Comparison of ENCODE assay signal across 8 cellular contexts in genomic region chr3:125766285-125766826, GRCh38.
DNase-seq lines count a peak whose midpoint lies in the region; ATAC-seq and TF ChIP-seq lines count a peak whose summit lies in the region.
"Not testable (repeated sequence)": the region's sequence is repeated elsewhere in the genome, so short reads cannot be mapped to it uniquely, and the experiment has no call there.

No MANE protein-coding gene starts in this region.

- H3K9me3 ChIP-seq in CD4-positive, CD25-positive, alpha-beta regulatory T cell (ENCODE audit: control insufficient read depth in 2 of 2, low read length in 2 of 2); right cardiac atrium (ENCODE audit: control insufficient read depth, low read length): not testable (repeated sequence)

- H3K4me1 Mint-ChIP-seq in CD4-positive, CD25-positive, alpha-beta regulatory T cell, result peaks cover 0 to 15% (median 0%) of the 10 kb centered on the region in 4 donors
- H3K4me1 Mint-ChIP-seq in activated CD4-positive, alpha-beta T cell treated with anti-CD3 and anti-CD28 coated beads, Interleukin-2, amount 10 ng/mL, durations not matched to agents 24 days and 14 days; MCF 10A (ENCODE audit: insufficient read depth, unreplicated experiment): not testable (repeated sequence)

- H3K27me3 ChIP-seq in CD4-positive, CD25-positive, alpha-beta regulatory T cell (ENCODE audit: control insufficient read depth, insufficient read depth, low read length); right cardiac atrium (ENCODE audit: control insufficient read depth, insufficient read depth): not testable (repeated sequence)

- not testable (repeated sequence) for H3K27ac ChIP-seq in CD4-positive, CD25-positive, alpha-beta regulatory T cell (ENCODE audit: insufficient read depth, low read length, poor library complexity, severe bottlenecking); right cardiac atrium (ENCODE audit: low read length)

- H3K36me3 ChIP-seq in CD4-positive, CD25-positive, alpha-beta regulatory T cell (ENCODE audit: control insufficient read depth, insufficient read depth, low read length), result not testable (repeated sequence)

- not testable (repeated sequence) for BruUV-seq in MCF 10A (replicated peaks; lab: Mats Ljungman, UMichigan)

- peak; percentile 28 to 72 (median 29) for DNase-seq in CD4-positive, CD25-positive, alpha-beta regulatory T cell
- DNase-seq in HK-2 (ENCODE audit: unreplicated experiment) (peak; percentile 71), NCI-H774 (lab: John Stamatoyannopoulos, UW) (peak; percentile 0), MCF 10A (ENCODE audit: unreplicated experiment) (peak; percentile 42), right cardiac atrium (peak; percentile 57 to 86 (median 86)), nucleus accumbens (lab: John Stamatoyannopoulos, UW) (peak in 36 of 56 donors; percentile 1 to 59 (median 16))
- peak; percentile 91 for DNase-seq in activated CD4-positive, alpha-beta T cell treated with anti-CD3 and anti-CD28 coated beads, Interleukin-2, amount 10 ng/mL, durations not matched to agents 24 days and 14 days
- DNase-seq in stimulated activated CD8-positive, alpha-beta memory T cell treated with anti-CD3 and anti-CD28 coated beads, Interleukin-4, amount 100 ng/mL, for 48 hours, result peak; percentile 79

- peaks cover 34% of the 10 kb centered on the region for H3K27me3 Mint-ChIP-seq in CD4-positive, CD25-positive, alpha-beta regulatory T cell
- H3K27me3 Mint-ChIP-seq in activated CD4-positive, alpha-beta T cell treated with anti-CD3 and anti-CD28 coated beads, Interleukin-2, amount 10 ng/mL, durations not matched to agents 24 days and 14 days, result peaks cover 26% of the 10 kb centered on the region
- H3K27me3 Mint-ChIP-seq in MCF 10A (ENCODE audit: insufficient read depth, unreplicated experiment), result peaks cover 44% of the 10 kb centered on the region

- H3K36me3 Mint-ChIP-seq in CD4-positive, CD25-positive, alpha-beta regulatory T cell; activated CD4-positive, alpha-beta T cell treated with anti-CD3 and anti-CD28 coated beads, Interleukin-2, amount 10 ng/mL, durations not matched to agents 24 days and 14 days (ENCODE audit: low read depth); MCF 10A (ENCODE audit: insufficient read depth, unreplicated experiment): not testable (repeated sequence)

- not testable (repeated sequence) for H3K27ac Mint-ChIP-seq in CD4-positive, CD25-positive, alpha-beta regulatory T cell; activated CD4-positive, alpha-beta T cell treated with anti-CD3 and anti-CD28 coated beads, Interleukin-2, amount 10 ng/mL, durations not matched to agents 24 days and 14 days; MCF 10A (ENCODE audit: low read depth, unreplicated experiment)

- under 1% methylated on average over 44 of the region's 54 CpGs for WGBS in right cardiac atrium

- not testable (repeated sequence) for ATAC-seq in CD4-positive, CD25-positive, alpha-beta regulatory T cell (ENCODE audit: low read depth in 2 of 2); right cardiac atrium

- peak; percentile 69 for TF ChIP-seq CTCF in MCF 10A (IDR thresholded peaks at IDR 0.05; ENCODE audit: unreplicated experiment)

- intact Hi-C loops in activated CD4-positive, alpha-beta T cell treated with anti-CD3 and anti-CD28 coated beads, Interleukin-2, amount 10 ng/mL, durations not matched to agents 24 days and 14 days (cut with micrococcal nuclease), result loop anchor here (10.0 kb wide), 1 partner anchor 148 kb away; no protein-coding TSS in a partner anchor
- intact Hi-C loops in MCF 10A (cut with micrococcal nuclease), result loop anchor here (5.0 kb wide), 1 partner anchor 151 kb away; no protein-coding TSS in a partner anchor
- intact Hi-C loops in right cardiac atrium (cut with DNase I), result not testable (repeated sequence)

- POLR2A ChIA-PET in MCF 10A (lab: Yijun Ruan, JAX), result interaction anchor here (0.8 kb wide), 1 partner anchor 149 kb away, joined by 3 read pairs; no protein-coding TSS in a partner anchor

- not testable (repeated sequence) for H3K4me3 ChIP-seq in CD4-positive, CD25-positive, alpha-beta regulatory T cell (ENCODE audit: low read depth, low read length)
- peak overlapping the region; percentile 31 for H3K4me3 ChIP-seq in right cardiac atrium (ENCODE audit: low read length)

- CTCF ChIA-PET in MCF 10A (lab: Yijun Ruan, JAX), result interaction anchor here (0.5 to 1.3 kb wide), 2 partner anchors 111 to 1942 kb away, joined by 3 read pairs; no protein-coding TSS in a partner anchor

- not testable (repeated sequence) for H3K9me3 Mint-ChIP-seq in CD4-positive, CD25-positive, alpha-beta regulatory T cell; activated CD4-positive, alpha-beta T cell treated with anti-CD3 and anti-CD28 coated beads, Interleukin-2, amount 10 ng/mL, durations not matched to agents 24 days and 14 days; MCF 10A (ENCODE audit: unreplicated experiment)

- not testable (repeated sequence) for H3K4me1 ChIP-seq in CD4-positive, CD25-positive, alpha-beta regulatory T cell (ENCODE audit: control insufficient read depth, insufficient read depth, low read length, poor library complexity, severe bottlenecking); right cardiac atrium (ENCODE audit: control insufficient read depth, insufficient read depth, low read length)

- peak overlapping the region; percentile 73 to 81 (median 74) for H3K4me3 Mint-ChIP-seq in CD4-positive, CD25-positive, alpha-beta regulatory T cell
- peak overlapping the region; percentile 75 for H3K4me3 Mint-ChIP-seq in activated CD4-positive, alpha-beta T cell treated with anti-CD3 and anti-CD28 coated beads, Interleukin-2, amount 10 ng/mL, durations not matched to agents 24 days and 14 days
- peak overlapping the region; percentile 70 for H3K4me3 Mint-ChIP-seq in MCF 10A (ENCODE audit: unreplicated experiment)

Comparison
In these comparisons a context has a peak if more than half of its experiments do, and no peak if none do; other contexts are left out.
1. DNase-seq: peak in every context shown above with its lines; median percentile 91 in activated CD4-positive, alpha-beta T cell treated with anti-CD3 and anti-CD28 coated beads, Interleukin-2, amount 10 ng/mL, durations not matched to agents 24 days and 14 days; 86 in right cardiac atrium; 79 in stimulated activated CD8-positive, alpha-beta memory T cell treated with anti-CD3 and anti-CD28 coated beads, Interleukin-4, amount 100 ng/mL, for 48 hours; 71 in HK-2; 42 in MCF 10A; 29 in CD4-positive, CD25-positive, alpha-beta regulatory T cell; 16 in nucleus accumbens; 0 in NCI-H774.